In genomic region chr3:140011611-140012277, GRCh38 we compare ENCODE assay signal across 25 cellular contexts.
DNase-seq lines count a peak whose midpoint lies in the region; ATAC-seq, FAIRE-seq and TF ChIP-seq lines count a peak whose summit lies in the region.
"Had no signal": no experiment of that assay in that cellular context is flagged by ENCODE, and none has a peak within 500 bp of the region (broad histone marks: within the 10 kb centered on the region; RNA-seq: fewer than 3 reads in every experiment).

No MANE protein-coding gene starts in this region.

- H4K5ac ChIP-seq in H1 (ENCODE audit: insufficient read length, low read depth, low read length) = no peak overlapping the region

- H2BK12ac ChIP-seq in H1 (ENCODE audit: low read depth, low read length) = no peak overlapping the region

- H2BK15ac ChIP-seq in H1 (ENCODE audit: low read length) = no peak overlapping the region

- WGBS in H1 (ENCODE audit: extremely low coverage in 1 of 2, insufficient coverage in 1 of 2, insufficient read length in 1 of 2, insufficient replicate concordance in 2 of 2, low coverage in 1 of 2, low lambda C conversion rate in 2 of 2, missing lambda C conversion rate in 1 of 2), 2 experiments = 93% methylated on average over 5 of the region's 5 CpGs; no CpG with 5 or more reads in 1 of the 2 experiments

- H3K4me1 Mint-ChIP-seq in osteocyte (ENCODE audit: unreplicated experiment) = no peaks in the 10 kb centered on the region
- no peaks in the 10 kb centered on the region for H3K4me1 Mint-ChIP-seq in CD4-positive, alpha-beta T cell (ENCODE audit: low read depth)
- H3K4me1 Mint-ChIP-seq: B cell; CD4-positive, alpha-beta memory T cell; CD8-positive, alpha-beta memory T cell had no signal

- H4K91ac ChIP-seq in H1 (replicated peaks; ENCODE audit: insufficient read length, low read length) = no peak overlapping the region

- H3K79me2 ChIP-seq in H1 (ENCODE audit: control insufficient read depth in 1 of 2, insufficient read depth in 2 of 2, low read length in 2 of 2) = no peaks in the 10 kb centered on the region

- no peaks in the 10 kb centered on the region for H3K4me1 ChIP-seq in H1 (replicated peaks in 1 of 4; ENCODE audit: control insufficient read depth in 3 of 4, insufficient read depth in 4 of 4, low read length in 3 of 4)
- H3K4me1 ChIP-seq: A549; BLaER1 treated with 17β-estradiol and CSF1 and Interleukin-3, amounts not matched to agents 10 nM and 100 nM had no signal

- H3K23me2 ChIP-seq in H1 (ENCODE audit: low read depth, low read length) = no peaks in the 10 kb centered on the region

- DNase-seq in H1 (ENCODE audit: low read depth in 1 of 2, low spot score in 2 of 2) (no peak), osteocyte (ENCODE audit: extremely low spot score, unreplicated experiment) (peak; percentile 2), epidermal melanocyte (ENCODE audit: insufficient read length, low spot score) (no peak), NCI-H2227 treated with DMSO at 0.1 percent for 48 hours (lab: John Stamatoyannopoulos, UW) (no peak)
- DNase-seq in CD4-positive, alpha-beta T cell = no peak
- DNase-seq: AML-193; CD4-positive, alpha-beta memory T cell; CD8-positive, alpha-beta memory T cell; COR-L47; DMS 273 treated with DMSO at 0.1 percent for 48 hours; DMS153; DMS53; DMS79; DND-41; EL; GDM1 had no signal

- peak overlapping the region; percentile 97; the same call in 1 of the 2 replicates for H3K27ac ChIP-seq in VCaP
- H3K27ac ChIP-seq in H1 (ENCODE audit: low read depth, low read length) = no peak overlapping the region
- no peak overlapping the region for H3K27ac ChIP-seq in CD4-positive, alpha-beta T cell (ENCODE audit: low read depth, low read length)
- H3K27ac ChIP-seq: 22Rv1; A549; BLaER1 treated with 17β-estradiol and CSF1 and Interleukin-3, amounts not matched to agents 10 nM and 100 nM; C4-2B had no signal

- no peak overlapping the region for H3K18ac ChIP-seq in H1 (ENCODE audit: extremely low read depth, low read length)

- H3K4ac ChIP-seq in H1 (replicated peaks; ENCODE audit: insufficient read length, low read depth, low read length) = no peak overlapping the region

- H2BK20ac ChIP-seq in H1 (ENCODE audit: low read length) = no peak overlapping the region

- peak overlapping the region; percentile 15; the same call in 1 of the 2 replicates for H4K8ac ChIP-seq in H1 (ENCODE audit: extremely low read depth, insufficient read depth, low read length)

- H3K56ac ChIP-seq in H1 (replicated peaks; ENCODE audit: insufficient read length, low read depth, low read length) = no peak overlapping the region

- H3K4me3 ChIP-seq in H1 (ENCODE audit: extremely low read depth in 1 of 4, insufficient read depth in 2 of 4, low read depth in 3 of 4, low read length in 4 of 4) = no peak overlapping the region
- H3K4me3 ChIP-seq: A549; BLaER1 treated with 17β-estradiol and CSF1 and Interleukin-3, amounts not matched to agents 10 nM and 100 nM; GM12878 had no signal

- no peak for ATAC-seq in CD4-positive, alpha-beta T cell (ENCODE audit: poor library complexity)
- ATAC-seq: A549, GM12878 had no signal

- POLR2A ChIA-PET in H1 (lab: Charles Lee; ENCODE audit: partially characterized antibody) = no interaction called here
- POLR2A ChIA-PET in CD4-positive, alpha-beta T cell (lab: Charles Lee) = no interaction called here

- no peak for TF ChIP-seq POLR2A in H1 (IDR thresholded peaks at IDR 0.05; ENCODE audit: control extremely low read depth in 1 of 2, low read depth in 2 of 2, low read length in 2 of 2)

- H2AFZ ChIP-seq in H1 (ENCODE audit: low read length) = no peak overlapping the region

- H3K27me3 ChIP-seq in H1 (replicated peaks in 1 of 4; ENCODE audit: control insufficient read depth in 3 of 4, extremely low read depth in 1 of 4, insufficient read depth in 3 of 4, low read length in 3 of 4) = no peaks in the 10 kb centered on the region
- H3K27me3 ChIP-seq in CD4-positive, alpha-beta T cell (ENCODE audit: control insufficient read depth, insufficient read depth, low read length) = no peaks in the 10 kb centered on the region
- H3K27me3 ChIP-seq: BLaER1 treated with 17β-estradiol and CSF1 and Interleukin-3, amounts not matched to agents 10 nM and 100 nM had no signal

- no peak overlapping the region for H2BK120ac ChIP-seq in H1 (replicated peaks; ENCODE audit: low read depth, low read length)

- H3K27ac Mint-ChIP-seq in osteocyte (ENCODE audit: unreplicated experiment) = no peak overlapping the region
- H3K27ac Mint-ChIP-seq in CD4-positive, alpha-beta T cell = no peak overlapping the region
- H3K27ac Mint-ChIP-seq: B cell; CD4-positive, alpha-beta memory T cell; CD8-positive, alpha-beta memory T cell had no signal

- H2BK5ac ChIP-seq in H1 (ENCODE audit: low read depth, low read length) = no peak overlapping the region

- H3K23ac ChIP-seq in H1 (ENCODE audit: insufficient read length) = no peak overlapping the region

- peaks cover 8% of the 10 kb centered on the region for H3K36me3 Mint-ChIP-seq in osteocyte (ENCODE audit: unreplicated experiment)
- H3K36me3 Mint-ChIP-seq in CD4-positive, alpha-beta T cell (ENCODE audit: low read depth) = no peaks in the 10 kb centered on the region
- H3K36me3 Mint-ChIP-seq: CD4-positive, alpha-beta memory T cell had no signal

- no peaks in the 10 kb centered on the region for H3K27me3 Mint-ChIP-seq in osteocyte (ENCODE audit: unreplicated experiment)
- peaks cover 6% of the 10 kb centered on the region for H3K27me3 Mint-ChIP-seq in CD4-positive, alpha-beta T cell

- no peak for TF ChIP-seq RAD21 in H1 (IDR thresholded peaks at IDR 0.05 in 1 of 2, conservative IDR thresholded peaks at IDR 0.05 in 1 of 2; ENCODE audit: low read depth in 2 of 2, low read length in 2 of 2)

- no peak for TF ChIP-seq EP300 in H1 (IDR thresholded peaks at IDR 0.05; ENCODE audit: borderline replicate concordance in 1 of 2, low read depth in 2 of 2, low read length in 2 of 2)

- intact Hi-C loops in CD4-positive, alpha-beta T cell (cut with DNase I, micrococcal nuclease) = no loop called here

- CTCF ChIA-PET in H1 (lab: Charles Lee; ENCODE audit: partially characterized antibody) = interaction anchor here (1.3 kb wide), 1 partner anchor 11 kb away, joined by 4 read pairs; no protein-coding TSS in a partner anchor
- CTCF ChIA-PET in CD4-positive, alpha-beta T cell (lab: Charles Lee) = no interaction called here

- no peaks in the 10 kb centered on the region for H3K79me1 ChIP-seq in H1 (ENCODE audit: low read depth, low read length)

- no peaks in the 10 kb centered on the region for H4K20me1 ChIP-seq in H1 (replicated peaks in 1 of 2; ENCODE audit: control insufficient read depth in 1 of 2, insufficient read depth in 2 of 2, low read length in 2 of 2)
- H4K20me1 ChIP-seq: BLaER1 treated with 17β-estradiol and CSF1 and Interleukin-3, amounts not matched to agents 10 nM and 100 nM had no signal

- no peak overlapping the region for H3K9ac ChIP-seq in H1 (replicated peaks in 1 of 4; ENCODE audit: extremely low read depth in 1 of 4, low read depth in 3 of 4, low read length in 3 of 4)
- H3K9ac ChIP-seq: BLaER1 treated with 17β-estradiol and CSF1 and Interleukin-3, amounts not matched to agents 10 nM and 100 nM had no signal

- no peak overlapping the region for H3K14ac ChIP-seq in H1 (ENCODE audit: insufficient read length)

- no peak for FAIRE-seq in H1 (lab: Jason Lieb, UNC)
- FAIRE-seq: A549, GM12878, GM12892, GM19239 had no signal

- no peak overlapping the region for H3K4me2 ChIP-seq in H1 (ENCODE audit: insufficient read depth in 1 of 2, low read depth in 2 of 2, low read length in 2 of 2)
- H3K4me2 ChIP-seq: A549; BLaER1 treated with 17β-estradiol and CSF1 and Interleukin-3, amounts not matched to agents 10 nM and 100 nM had no signal

- no peaks in the 10 kb centered on the region for H3K9me3 ChIP-seq in H1 (ENCODE audit: insufficient read depth in 2 of 2, low read depth in 1 of 2, low read length in 1 of 2)
- no peaks in the 10 kb centered on the region for H3K9me3 ChIP-seq in CD4-positive, alpha-beta T cell (ENCODE audit: control insufficient read depth, low read length)
- H3K9me3 ChIP-seq: A549; BLaER1 treated with 17β-estradiol and CSF1 and Interleukin-3, amounts not matched to agents 10 nM and 100 nM had no signal

- no peaks in the 10 kb centered on the region for H3K36me3 ChIP-seq in H1 (ENCODE audit: control insufficient read depth in 2 of 4, insufficient read depth in 4 of 4, low read length in 3 of 4)
- H3K36me3 ChIP-seq: BLaER1 treated with 17β-estradiol and CSF1 and Interleukin-3, amounts not matched to agents 10 nM and 100 nM had no signal

- TF ChIP-seq CTCF in VCaP (conservative IDR thresholded peaks at IDR 0.05) (no peak), H1 (IDR thresholded peaks at IDR 0.05; ENCODE audit: control extremely low read depth in 1 of 3, insufficient read depth in 1 of 3, low read depth in 1 of 3, low read length in 3 of 3) (no peak), osteocyte (IDR thresholded peaks at IDR 0.05) (no peak)
- TF ChIP-seq CTCF in CD4-positive, alpha-beta T cell (IDR thresholded peaks at IDR 0.05) = no peak

- no peaks in the 10 kb centered on the region for H3K9me3 Mint-ChIP-seq in osteocyte (ENCODE audit: unreplicated experiment)
- H3K9me3 Mint-ChIP-seq in CD4-positive, alpha-beta T cell = no peaks in the 10 kb centered on the region
- H3K9me3 Mint-ChIP-seq: CD4-positive, alpha-beta memory T cell had no signal

- no peak overlapping the region for H2AK5ac ChIP-seq in H1 (ENCODE audit: low read depth, low read length)

- H3K4me3 Mint-ChIP-seq in osteocyte (ENCODE audit: unreplicated experiment) = no peak overlapping the region
- H3K4me3 Mint-ChIP-seq in CD4-positive, alpha-beta T cell = no peak overlapping the region
- H3K4me3 Mint-ChIP-seq: B cell; CD4-positive, alpha-beta memory T cell; CD8-positive, alpha-beta memory T cell had no signal

TF ChIP-seq in H1, 55 proteins besides CTCF, POLR2A, EP300 and RAD21 (continues in another document):
- TF ChIP-seq CEBPB (IDR thresholded peaks at IDR 0.05; ENCODE audit: low read depth, low read length) = no peak
- TF ChIP-seq BCL11A (IDR thresholded peaks at IDR 0.05; ENCODE audit: low read depth in 2 of 2, low read length in 2 of 2) = no peak
- TF ChIP-seq SRF (IDR thresholded peaks at IDR 0.05; ENCODE audit: low read depth, low read length) = no peak
- no peak for TF ChIP-seq TAF1 (IDR thresholded peaks at IDR 0.05; ENCODE audit: low read depth, low read length)
- TF ChIP-seq SP4 (IDR thresholded peaks at IDR 0.05; ENCODE audit: low read length) = no peak
- no peak for TF ChIP-seq JUN (IDR thresholded peaks at IDR 0.05; ENCODE audit: low read depth, low read length)
- no peak for TF ChIP-seq KDM4A (IDR thresholded peaks at IDR 0.05; ENCODE audit: low read depth, low read length, severe bottlenecking)
- TF ChIP-seq ATF3 (IDR thresholded peaks at IDR 0.05; ENCODE audit: insufficient read depth, low read depth, low read length) = no peak
- TF ChIP-seq POLR2AphosphoS5 (IDR thresholded peaks at IDR 0.05; ENCODE audit: low read depth, low read length) = no peak
- no peak for TF ChIP-seq CTBP2 (IDR thresholded peaks at IDR 0.05; ENCODE audit: borderline replicate concordance, insufficient read depth, insufficient read length, low read length)
- no peak for TF ChIP-seq TCF12 (IDR thresholded peaks at IDR 0.05; ENCODE audit: low read depth, low read length)
